In the genomic region with DNA sequence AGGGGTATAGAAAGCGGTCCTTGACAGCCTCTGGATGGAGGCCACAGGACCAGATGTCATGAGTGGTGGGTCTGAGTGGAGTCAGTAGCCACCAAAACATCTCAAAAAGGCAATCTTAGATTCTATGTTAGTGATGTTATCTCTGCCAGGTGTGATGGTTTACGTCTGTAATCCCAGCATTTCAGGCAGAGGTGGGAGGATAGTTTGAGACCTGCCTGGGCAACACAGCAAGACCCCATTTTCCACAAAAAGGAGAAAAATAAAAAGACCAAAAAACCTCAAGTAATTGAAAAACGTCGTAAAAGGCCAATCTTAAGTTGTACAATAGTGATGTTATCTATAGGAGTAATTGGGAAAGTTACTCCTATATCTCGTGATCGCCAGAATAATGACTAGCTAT, we compare ENCODE assay signal across 35 cellular contexts. TPM values are rescaled to one million over a fixed set of nuclear protein-coding genes. Genes with fewer than 3 reads are reported as not detected.
"Had no signal": no experiment of that assay in that cellular context is flagged by ENCODE, and none has a peak within 500 bp of the region (broad histone marks: within the 10 kb centered on the region; RNA-seq: fewer than 3 reads in every experiment).

No MANE protein-coding gene starts in this region.

- H3K9ac ChIP-seq: KMS-11 had no signal

- H3K4me3 Mint-ChIP-seq: activated CD4-positive, alpha-beta memory T cell treated with anti-CD3 and anti-CD28 coated beads for 36 hours; activated naive CD4-positive, alpha-beta T cell treated with anti-CD3 and anti-CD28 coated beads, Interleukin-2, amount 50 U/mL, for 24 hours; activated naive CD8-positive, alpha-beta T cell treated with anti-CD3 and anti-CD28 coated beads, Interleukin-2, amount 10 ng/mL, durations not matched to agents 7 days and 5 days; activated T-cell treated with anti-CD3 and anti-CD28 coated beads, Interleukin-2, amount 50 U/mL, for 4 hours; activated T-helper 1 cell treated with anti-CD3 and anti-CD28 coated beads, Interleukin-12 subunit alpha, Interleukin-12 subunit beta, Interleukin-2, Interleukin-4 antibody, amounts not matched to agents 30 ng/mL and 10 ng/mL and 1 ng/mL, durations not matched to agents 14 hours and 24 hours and 36 hours; central memory CD8-positive, alpha-beta T cell had no signal

- H3K27ac Mint-ChIP-seq: activated CD4-positive, alpha-beta memory T cell treated with anti-CD3 and anti-CD28 coated beads for 36 hours; activated naive CD4-positive, alpha-beta T cell treated with anti-CD3 and anti-CD28 coated beads, Interleukin-2, amount 50 U/mL, for 24 hours; activated naive CD8-positive, alpha-beta T cell treated with anti-CD3 and anti-CD28 coated beads, Interleukin-2, amount 10 ng/mL, durations not matched to agents 7 days and 5 days; activated T-helper 1 cell treated with anti-CD3 and anti-CD28 coated beads, Interleukin-12 subunit alpha, Interleukin-12 subunit beta, Interleukin-2, Interleukin-4 antibody, amounts not matched to agents 30 ng/mL and 10 ng/mL and 1 ng/mL, durations not matched to agents 14 hours and 24 hours and 36 hours had no signal

- H3K36me3 ChIP-seq: ascending aorta, cardiac muscle cell had no signal

- H3K36me3 Mint-ChIP-seq: activated naive CD4-positive, alpha-beta T cell treated with anti-CD3 and anti-CD28 coated beads, Interleukin-2, amount 50 U/mL, for 24 hours; activated naive CD8-positive, alpha-beta T cell treated with anti-CD3 and anti-CD28 coated beads, Interleukin-2, amount 10 ng/mL, durations not matched to agents 7 days and 5 days had no signal

- H2AFZ ChIP-seq: PC-9 had no signal

- H3K9me3 ChIP-seq: ascending aorta had no signal

- DNase-seq: activated CD4-positive, alpha-beta memory T cell treated with anti-CD3 and anti-CD28 coated beads for 36 hours; activated CD4-positive, alpha-beta T cell treated with anti-CD3 and anti-CD28 coated beads, Interleukin-2, amount 50 U/mL, for 1 hour; activated CD8-positive, alpha-beta memory T cell treated with anti-CD3 and anti-CD28 coated beads, Interleukin-2, amount 50 U/mL, for 4 hours; activated gamma-delta T cell; activated naive CD4-positive, alpha-beta T cell treated with Interleukin-2 at 50 U/mL for 16 hours; activated naive CD8-positive, alpha-beta T cell treated with anti-CD3 and anti-CD28 coated beads, Interleukin-2, amount 10 ng/mL, durations not matched to agents 7 days and 5 days; activated T-cell treated with anti-CD3 and anti-CD28 coated beads for 4 hours; activated T-cell treated with anti-CD3 and anti-CD28 coated beads, Interleukin-2, amount 50 U/mL, for 4 hours; amygdala; NCI-H1092 treated with DMSO at 0.1 percent for 48 hours; NCI-H1417; NCI-H146; NCI-H187; NCI-H2029 treated with DMSO at 0.1 percent for 48 hours; NCI-H2107; NCI-H2171; NCI-H510A; NCI-H526; NCI-H748 treated with DMSO at 0.1 percent for 48 hours; NK-92 treated with Interleukin-12 subunit alpha and Interleukin-12 subunit beta, amount 100 ng/mL, for 24 hours; PC-9; SW 1271; T-helper 1 cell; T1000; WERI-Rb-1 had no signal

- ATAC-seq: activated T-cell treated with anti-CD3 and anti-CD28 coated beads, Interleukin-2, amount 50 U/mL, for 4 hours; Right ventricle myocardium inferior had no signal

- H3K4me2 ChIP-seq: KMS-11, PC-9 had no signal

- H3K27me3 Mint-ChIP-seq: activated CD4-positive, alpha-beta memory T cell treated with anti-CD3 and anti-CD28 coated beads for 36 hours; activated naive CD4-positive, alpha-beta T cell treated with anti-CD3 and anti-CD28 coated beads, Interleukin-2, amount 50 U/mL, for 24 hours; activated naive CD8-positive, alpha-beta T cell treated with anti-CD3 and anti-CD28 coated beads, Interleukin-2, amount 10 ng/mL, durations not matched to agents 7 days and 5 days; central memory CD8-positive, alpha-beta T cell had no signal

- H3K27me3 ChIP-seq: ascending aorta, cardiac muscle cell had no signal

- H3K4me3 ChIP-seq: ascending aorta, cardiac muscle cell, PC-9 had no signal

- H3K9me3 Mint-ChIP-seq: activated CD4-positive, alpha-beta memory T cell treated with anti-CD3 and anti-CD28 coated beads for 36 hours; activated naive CD4-positive, alpha-beta T cell treated with anti-CD3 and anti-CD28 coated beads, Interleukin-2, amount 50 U/mL, for 24 hours; activated naive CD8-positive, alpha-beta T cell treated with anti-CD3 and anti-CD28 coated beads, Interleukin-2, amount 10 ng/mL, durations not matched to agents 7 days and 5 days; activated T-cell treated with anti-CD3 and anti-CD28 coated beads, Interleukin-2, amount 50 U/mL, for 4 hours; activated T-helper 1 cell treated with anti-CD3 and anti-CD28 coated beads, Interleukin-12 subunit alpha, Interleukin-12 subunit beta, Interleukin-2, Interleukin-4 antibody, amounts not matched to agents 30 ng/mL and 10 ng/mL and 1 ng/mL, durations not matched to agents 14 hours and 24 hours and 36 hours; central memory CD8-positive, alpha-beta T cell had no signal

- H3K27ac ChIP-seq: ascending aorta, cardiac muscle cell, KMS-11, PC-9, RWPE1, WERI-Rb-1 had no signal

RNA-seq across cellular contexts. Expression of gene C1QTNF4, which starts 51.8 kb away (rescaled TPM):
- total RNA-seq: activated CD4-positive, alpha-beta memory T cell treated with anti-CD3 and anti-CD28 coated beads for 36 hours; ascending aorta; LHCN-M2 had no signal

RNA-seq across cellular contexts. Expression of gene FAM180B, which starts 59.5 kb away (rescaled TPM):
- total RNA-seq: activated CD4-positive, alpha-beta memory T cell treated with anti-CD3 and anti-CD28 coated beads for 36 hours; activated naive CD8-positive, alpha-beta T cell treated with anti-CD3 and anti-CD28 coated beads, Interleukin-2, amount 10 ng/mL, durations not matched to agents 7 days and 5 days; activated T-helper 1 cell treated with anti-CD3 and anti-CD28 coated beads, Interleukin-12 subunit alpha, Interleukin-12 subunit beta, Interleukin-2, Interleukin-4 antibody, amounts not matched to agents 30 ng/mL and 10 ng/mL and 1 ng/mL, durations not matched to agents 14 hours and 24 hours and 36 hours; ascending aorta; cardiac muscle cell; chondrocyte; LHCN-M2; PC-9 had no signal
